19 cellular contexts compared by ENCODE assay signal in the genomic region with DNA sequence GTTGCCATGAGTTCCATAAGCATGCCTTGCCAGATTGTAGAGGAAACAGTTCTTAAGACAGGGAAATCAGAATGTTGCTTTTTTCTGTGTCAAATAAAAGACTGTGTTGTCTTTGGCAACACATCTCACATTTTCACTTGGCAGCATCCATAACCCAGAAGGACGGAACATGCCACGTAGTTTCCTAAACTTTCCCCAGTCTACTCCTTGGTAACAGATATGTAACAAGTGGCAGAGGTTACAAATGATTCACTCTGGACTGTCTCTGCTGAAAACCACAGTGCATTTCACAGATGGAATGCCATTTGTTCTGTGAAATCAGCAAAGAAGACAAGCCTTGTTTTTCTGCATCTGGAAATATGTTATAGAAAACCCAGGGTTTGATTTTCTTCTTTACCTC.
DNase-seq lines count a peak whose midpoint lies in the region; ATAC-seq, FAIRE-seq and TF ChIP-seq lines count a peak whose summit lies in the region.
"Had no signal": no experiment of that assay in that cellular context is flagged by ENCODE, and none has a peak within 500 bp of the region (broad histone marks: within the 10 kb centered on the region; RNA-seq: fewer than 3 reads in every experiment).

No MANE protein-coding gene starts in this region.

- CTCF ChIA-PET in endothelial cell of umbilical vein (lab: Charles Lee): no interaction called here

- H3K27ac ChIP-seq in endothelial cell of umbilical vein (ENCODE audit: insufficient read depth, low read depth, low read length) (no peak overlapping the region), dorsolateral prefrontal cortex (no peak overlapping the region)
- H3K27ac ChIP-seq: ovary, upper lobe of right lung had no signal

- TF ChIP-seq CTCF in endothelial cell of umbilical vein (IDR thresholded peaks at IDR 0.05; ENCODE audit: extremely low read depth in 1 of 2, insufficient read depth in 1 of 2, low read depth in 1 of 2, low read length in 2 of 2) (no peak), dorsolateral prefrontal cortex (IDR thresholded peaks at IDR 0.05 in 54 of 56, conservative IDR thresholded peaks at IDR 0.05 in 2 of 56; ENCODE audit: low read depth in 1 of 56, partially characterized antibody in 56 of 56) (no peak)

- no peaks in the 10 kb centered on the region for H3K9me3 Mint-ChIP-seq in stimulated activated naive B cell treated with anti-CD40 and anti-IgM and Interleukin-4, amounts not matched to agents 10 μg/mL and 1 μg/mL and 100 μg/mL, for 72 hours
- H3K9me3 Mint-ChIP-seq: mesothelial cell of epicardium had no signal

- TF ChIP-seq POLR2A in endothelial cell of umbilical vein (IDR thresholded peaks at IDR 0.05; ENCODE audit: low read depth, low read length): no peak

- intact Hi-C loops in endothelial cell of umbilical vein (cut with micrococcal nuclease) (no loop called here), dorsolateral prefrontal cortex (cut with DNase I) (no loop called here)

- H3K27ac Mint-ChIP-seq in stimulated activated naive B cell treated with anti-CD40 and anti-IgM and Interleukin-4, amounts not matched to agents 10 μg/mL and 1 μg/mL and 100 μg/mL, for 72 hours: no peak overlapping the region
- H3K27ac Mint-ChIP-seq: mesothelial cell of epicardium had no signal

- H3K9ac ChIP-seq in endothelial cell of umbilical vein (replicated peaks; ENCODE audit: extremely low read depth, insufficient read depth, low read length): no peak overlapping the region

- no TSS peak for BruUV-seq in endothelial cell of umbilical vein (replicated peaks; lab: Mats Ljungman, UMichigan)

- peaks cover 0 to 2% of the 10 kb centered on the region in 2 experiments for H3K27me3 ChIP-seq in endothelial cell of umbilical vein (ENCODE audit: control insufficient read depth in 2 of 2, insufficient read depth in 2 of 2, low read length in 2 of 2)
- H3K27me3 ChIP-seq in dorsolateral prefrontal cortex: peaks cover 0 to 16% (median 3%) of the 10 kb centered on the region in 45 donors
- H3K27me3 ChIP-seq: ovary had no signal

- ATAC-seq in stimulated activated naive B cell treated with anti-CD40 and anti-IgM and Interleukin-4, amounts not matched to agents 10 μg/mL and 1 μg/mL and 100 μg/mL, for 72 hours (replicated peaks): no peak
- ATAC-seq: upper lobe of right lung had no signal

- peaks cover 26 to 35% of the 10 kb centered on the region in 2 donors for H3K27me3 Mint-ChIP-seq in stimulated activated naive B cell treated with anti-CD40 and anti-IgM and Interleukin-4, amounts not matched to agents 10 μg/mL and 1 μg/mL and 100 μg/mL, for 72 hours

- POLR2A ChIA-PET in endothelial cell of umbilical vein (lab: Charles Lee): no interaction called here

- H3K4me2 ChIP-seq in endothelial cell of umbilical vein (ENCODE audit: insufficient read depth, low read length): no peak overlapping the region

- H3K4me1 Mint-ChIP-seq in stimulated activated naive B cell treated with anti-CD40 and anti-IgM and Interleukin-4, amounts not matched to agents 10 μg/mL and 1 μg/mL and 100 μg/mL, for 72 hours: no peaks in the 10 kb centered on the region

- no peak for FAIRE-seq in endothelial cell of umbilical vein (lab: Jason Lieb, UNC)
- FAIRE-seq: TTC549 had no signal

- H3K79me2 ChIP-seq in endothelial cell of umbilical vein (ENCODE audit: control insufficient read depth, insufficient read depth, low read length): no peaks in the 10 kb centered on the region

- H2AFZ ChIP-seq in endothelial cell of umbilical vein (ENCODE audit: low read depth, low read length): no peak overlapping the region

- H3K36me3 Mint-ChIP-seq in stimulated activated naive B cell treated with anti-CD40 and anti-IgM and Interleukin-4, amounts not matched to agents 10 μg/mL and 1 μg/mL and 100 μg/mL, for 72 hours: no peaks in the 10 kb centered on the region
- H3K36me3 Mint-ChIP-seq: mesothelial cell of epicardium had no signal

- no peak overlapping the region for H3K4me3 ChIP-seq in endothelial cell of umbilical vein (replicated peaks in 1 of 3; ENCODE audit: insufficient read depth in 1 of 3, low read depth in 1 of 3, low read length in 3 of 3)
- no peak overlapping the region for H3K4me3 ChIP-seq in dorsolateral prefrontal cortex
- H3K4me3 ChIP-seq: ovary, upper lobe of right lung had no signal

- dilution Hi-C loops in endothelial cell of umbilical vein (cut with MboI; ENCODE audit: extremely low pct_ligation_motif_present, low sequenced_read_pairs): no loop called here

- no peaks in the 10 kb centered on the region for H3K9me1 ChIP-seq in endothelial cell of umbilical vein (replicated peaks; ENCODE audit: control insufficient read depth, extremely low read depth, insufficient read depth, low read length)

- no peaks in the 10 kb centered on the region for H4K20me1 ChIP-seq in endothelial cell of umbilical vein (replicated peaks; ENCODE audit: control insufficient read depth, extremely low read depth, insufficient read depth, low read length)

- H3K36me3 ChIP-seq in endothelial cell of umbilical vein (ENCODE audit: control insufficient read depth in 2 of 2, extremely low read depth in 1 of 2, insufficient read depth in 2 of 2, low read length in 2 of 2): no peaks in the 10 kb centered on the region
- H3K36me3 ChIP-seq: ovary, upper lobe of right lung had no signal

- no peak overlapping the region for H3K4me3 Mint-ChIP-seq in stimulated activated naive B cell treated with anti-CD40 and anti-IgM and Interleukin-4, amounts not matched to agents 10 μg/mL and 1 μg/mL and 100 μg/mL, for 72 hours
- H3K4me3 Mint-ChIP-seq: mesothelial cell of epicardium had no signal

- no peaks in the 10 kb centered on the region for H3K4me1 ChIP-seq in endothelial cell of umbilical vein (ENCODE audit: control insufficient read depth, extremely low read depth, insufficient read depth, low read length)
- H3K4me1 ChIP-seq: upper lobe of right lung had no signal

- no peaks in the 10 kb centered on the region for H3K9me3 ChIP-seq in endothelial cell of umbilical vein (replicated peaks; ENCODE audit: control insufficient read depth, insufficient read depth, low read length)
- H3K9me3 ChIP-seq: ovary, upper lobe of right lung had no signal

- DNase-seq in AG20443 (ENCODE audit: low spot score) (peak; percentile 60), M059J (ENCODE audit: low read depth) (peak; percentile 81), endothelial cell of umbilical vein (ENCODE audit: low read depth, low spot score) (peak; percentile 46), lung microvascular endothelial cell (ENCODE audit: low read depth in 2 of 2) (peak; percentile 22 to 79), NCI-H187 (lab: John Stamatoyannopoulos, UW) (no peak), NCI-H2171 (lab: John Stamatoyannopoulos, UW) (no peak), dorsolateral prefrontal cortex (no peak)
- DNase-seq in stimulated activated naive B cell treated with anti-CD40 and anti-IgM and Interleukin-4, amounts not matched to agents 10 μg/mL and 1 μg/mL and 100 μg/mL, for 72 hours: no peak
- DNase-seq: activated gamma-delta T cell treated with Interleukin-2 at 50 U/mL for 16 hours; C1 segment of cervical spinal cord; caudate nucleus; DND-41; NCI-H2171 treated with DMSO at 0.1 percent for 48 hours; ovary; stimulated activated CD4-positive, alpha-beta T cell treated with anti-CD3 and anti-CD28 coated beads, Interleukin-1b, Interleukin-23, amount 100 ng/mL, for 48 hours; stimulated activated CD8-positive, alpha-beta memory T cell treated with anti-CD3 and anti-CD28 coated beads, Interleukin-4, amount 100 ng/mL, for 48 hours; upper lobe of right lung had no signal

TF ChIP-seq in endothelial cell of umbilical vein, 7 proteins besides CTCF, POLR2A, EP300 and RAD21:
- TF ChIP-seq MYC (IDR thresholded peaks at IDR 0.05; ENCODE audit: low read depth, low read length): no peak
- TF ChIP-seq EZH2 (IDR thresholded peaks at IDR 0.05; ENCODE audit: borderline replicate concordance, low read depth, low read length, severe bottlenecking): no peak
- no peak for TF ChIP-seq JUN (IDR thresholded peaks at IDR 0.05; ENCODE audit: borderline replicate concordance, insufficient read depth, insufficient read length, low read depth)

Comparison
In these comparisons a context has a peak if more than half of its experiments do, and no peak if none do; other contexts are left out.
1. DNase-seq: peak in AG20443 (single experiment), M059J (single experiment), endothelial cell of umbilical vein (single experiment) and lung microvascular endothelial cell (2 of 2); none in stimulated activated naive B cell treated with anti-CD40 and anti-IgM and Interleukin-4, amounts not matched to agents 10 μg/mL and 1 μg/mL and 100 μg/mL, for 72 hours (single experiment), NCI-H187 (0 of 2), NCI-H2171 (single experiment) and dorsolateral prefrontal cortex (0 of 10).